ENCODE assay signal across 22 cellular contexts in genomic region chr13:34682406-34682805, GRCh38.
DNase-seq lines count a peak whose midpoint lies in the region; ATAC-seq and TF ChIP-seq lines count a peak whose summit lies in the region.
"Had no signal": no experiment of that assay in that cellular context is flagged by ENCODE, and none has a peak within 500 bp of the region (broad histone marks: within the 10 kb centered on the region; RNA-seq: fewer than 3 reads in every experiment).

No MANE protein-coding gene starts in this region.

- no peak overlapping the region for H2AK5ac ChIP-seq in H9 (ENCODE audit: insufficient read length, low read length)

- H3K27ac ChIP-seq in H9 (ENCODE audit: insufficient read length, low read depth, low read length) (no peak overlapping the region), skeletal muscle tissue (ENCODE audit: low read depth, low read length) (peak overlapping the region; percentile 42)
- H3K27ac ChIP-seq: A549; BLaER1 treated with 17β-estradiol and CSF1 and Interleukin-3, amounts not matched to agents 10 nM and 100 nM; HL-60; KMS-11 had no signal

- no peak overlapping the region for H2BK15ac ChIP-seq in H9 (ENCODE audit: low read depth, low read length)

- no peak overlapping the region for H3K4me2 ChIP-seq in H9 (ENCODE audit: insufficient read depth, insufficient read length, low read length)
- H3K4me2 ChIP-seq: A549; BLaER1 treated with 17β-estradiol and CSF1 and Interleukin-3, amounts not matched to agents 10 nM and 100 nM; KMS-11; SK-N-SH had no signal

- H3K27me3 Mint-ChIP-seq in H9 (ENCODE audit: low read depth), result no peaks in the 10 kb centered on the region
- no peaks in the 10 kb centered on the region for H3K27me3 Mint-ChIP-seq in activated T-helper 17 cell treated with anti-CD3 and anti-CD28 coated beads, Interleukin-2, amount 50 U/mL, for 72 hours
- H3K27me3 Mint-ChIP-seq: CD4-positive, alpha-beta T cell; IgD-negative memory B cell had no signal

- H3K23ac ChIP-seq in H9 (ENCODE audit: insufficient read length, low read depth, low read length), result no peak overlapping the region

- DNase-seq in H9 (no peak), NCI-H82 (lab: John Stamatoyannopoulos, UW) (peak; percentile 93), iPS-NIHi11 (ENCODE audit: low spot score) (peak; percentile 25), H4 (ENCODE audit: low spot score) (no peak), medulla oblongata (ENCODE audit: extremely low spot score) (no peak)
- DNase-seq: AML-193; CD4-positive, alpha-beta T cell; DND-41; H7; HFFc6; MM.1S; NCI-H2029; NCI-H2227 treated with DMSO at 0.1 percent for 48 hours; SK-N-SH; SW 1271 had no signal

- no peak overlapping the region for H3T11ph ChIP-seq in H9 (ENCODE audit: low read length)

- H3K4me3 Mint-ChIP-seq in H9, result no peak overlapping the region
- no peak overlapping the region for H3K4me3 Mint-ChIP-seq in activated T-helper 17 cell treated with anti-CD3 and anti-CD28 coated beads, Interleukin-2, amount 50 U/mL, for 72 hours
- H3K4me3 Mint-ChIP-seq: CD4-positive, alpha-beta T cell; HFFc6; IgD-negative memory B cell had no signal

- no peak overlapping the region for H2BK120ac ChIP-seq in H9 (ENCODE audit: low read depth, low read length, poor library complexity, severe bottlenecking)

- H4K20me1 ChIP-seq in H9 (ENCODE audit: control insufficient read depth, insufficient read depth, insufficient read length), result no peaks in the 10 kb centered on the region
- H4K20me1 ChIP-seq: BLaER1 treated with 17β-estradiol and CSF1 and Interleukin-3, amounts not matched to agents 10 nM and 100 nM had no signal

- no peak overlapping the region for H3K18ac ChIP-seq in H9 (ENCODE audit: insufficient read length, low read depth, low read length)

- no peaks in the 10 kb centered on the region for H3K23me2 ChIP-seq in H9 (ENCODE audit: insufficient read length, low read depth, low read length, poor library complexity, severe bottlenecking)

- H2BK12ac ChIP-seq in H9 (ENCODE audit: insufficient read length, low read depth, low read length), result no peak overlapping the region

- WGBS in H9 (ENCODE audit: extremely low coverage, insufficient read length, low lambda C conversion rate), result no CpG with 5 or more reads among the region's 2 CpGs

- H3K9me3 ChIP-seq in H9 (ENCODE audit: control insufficient read depth, low read depth, low read length), result no peaks in the 10 kb centered on the region
- no peaks in the 10 kb centered on the region for H3K9me3 ChIP-seq in skeletal muscle tissue (ENCODE audit: control insufficient read depth in 3 of 3, low read length in 3 of 3)
- H3K9me3 ChIP-seq: A549; BLaER1 treated with 17β-estradiol and CSF1 and Interleukin-3, amounts not matched to agents 10 nM and 100 nM; SK-N-SH had no signal

- H3K9ac ChIP-seq in H9 (ENCODE audit: extremely low read depth, insufficient read length, low read length) (no peak overlapping the region), skeletal muscle tissue (ENCODE audit: low read depth in 1 of 3, low read length in 3 of 3) (no peak overlapping the region)
- H3K9ac ChIP-seq: BLaER1 treated with 17β-estradiol and CSF1 and Interleukin-3, amounts not matched to agents 10 nM and 100 nM; KMS-11; SK-N-SH had no signal

- ATAC-seq in activated T-helper 17 cell treated with anti-CD3 and anti-CD28 coated beads, Interleukin-2, amount 50 U/mL, for 72 hours (replicated peaks), result no peak
- ATAC-seq: A549 had no signal

- no peak overlapping the region for H2AFZ ChIP-seq in H9 (ENCODE audit: low read length)

- no peaks in the 10 kb centered on the region for H3K36me3 ChIP-seq in skeletal muscle tissue (ENCODE audit: control insufficient read depth in 3 of 3, insufficient read depth in 3 of 3, low read length in 3 of 3)
- H3K36me3 ChIP-seq: BLaER1 treated with 17β-estradiol and CSF1 and Interleukin-3, amounts not matched to agents 10 nM and 100 nM had no signal

- H4K8ac ChIP-seq in H9 (replicated peaks; ENCODE audit: insufficient read length, low read depth, low read length), result no peak overlapping the region

- H3K27me3 ChIP-seq in H9 (ENCODE audit: insufficient read depth, low read length), result no peaks in the 10 kb centered on the region
- H3K27me3 ChIP-seq in skeletal muscle tissue (ENCODE audit: control insufficient read depth in 3 of 3, insufficient read depth in 3 of 3, low read length in 3 of 3), result no peaks in the 10 kb centered on the region
- H3K27me3 ChIP-seq: BLaER1 treated with 17β-estradiol and CSF1 and Interleukin-3, amounts not matched to agents 10 nM and 100 nM had no signal

- no peak overlapping the region for H3K14ac ChIP-seq in H9 (ENCODE audit: insufficient read depth, low read length)

- H3K27ac Mint-ChIP-seq in H9, result peak overlapping the region in 2 of 3 experiments; percentile 32 to 94; a peak in 3 of 7 replicates
- no peak overlapping the region for H3K27ac Mint-ChIP-seq in activated T-helper 17 cell treated with anti-CD3 and anti-CD28 coated beads, Interleukin-2, amount 50 U/mL, for 72 hours
- H3K27ac Mint-ChIP-seq: CD4-positive, alpha-beta T cell; HFFc6; IgD-negative memory B cell had no signal

- no peaks in the 10 kb centered on the region; a peak in 1 of 5 replicates for H3K9me3 Mint-ChIP-seq in H9
- no peaks in the 10 kb centered on the region for H3K9me3 Mint-ChIP-seq in activated T-helper 17 cell treated with anti-CD3 and anti-CD28 coated beads, Interleukin-2, amount 50 U/mL, for 72 hours
- H3K9me3 Mint-ChIP-seq: CD4-positive, alpha-beta T cell; HFFc6; IgD-negative memory B cell had no signal

- no peak overlapping the region for H3K4ac ChIP-seq in H9 (ENCODE audit: low read depth, low read length)

- no peak overlapping the region for H2BK5ac ChIP-seq in H9 (ENCODE audit: insufficient read length, low read length)

- no peaks in the 10 kb centered on the region for H3K79me2 ChIP-seq in H9 (ENCODE audit: insufficient read depth, low read length)

- no peak overlapping the region for H2BK20ac ChIP-seq in H9 (ENCODE audit: low read depth, low read length, poor library complexity, severe bottlenecking)

- H3K36me3 Mint-ChIP-seq in H9 (ENCODE audit: insufficient read depth in 1 of 3, low read depth in 3 of 3), result no peaks in the 10 kb centered on the region; a peak in 2 of 7 replicates
- no peaks in the 10 kb centered on the region for H3K36me3 Mint-ChIP-seq in activated T-helper 17 cell treated with anti-CD3 and anti-CD28 coated beads, Interleukin-2, amount 50 U/mL, for 72 hours (ENCODE audit: low read depth)
- H3K36me3 Mint-ChIP-seq: IgD-negative memory B cell had no signal

- TF ChIP-seq CTCF in H9 (conservative IDR thresholded peaks at IDR 0.05), result no peak

- H4K91ac ChIP-seq in H9 (ENCODE audit: insufficient read length, low read depth, low read length), result no peak overlapping the region

- H3K79me1 ChIP-seq in H9 (ENCODE audit: insufficient read depth, low read depth, low read length, poor library complexity, severe bottlenecking), result no peaks in the 10 kb centered on the region

- H3K4me1 ChIP-seq in H9 (ENCODE audit: insufficient read depth, low read length) (no peaks in the 10 kb centered on the region), skeletal muscle tissue (ENCODE audit: control insufficient read depth in 3 of 3, insufficient read depth in 3 of 3, low read length in 3 of 3) (peaks cover 2 to 4% (median 3%) of the 10 kb centered on the region in 3 donors)
- H3K4me1 ChIP-seq: BLaER1 treated with 17β-estradiol and CSF1 and Interleukin-3, amounts not matched to agents 10 nM and 100 nM had no signal

- H3K56ac ChIP-seq in H9 (ENCODE audit: insufficient read length, low read depth, low read length), result no peak overlapping the region

- H4K5ac ChIP-seq in H9 (ENCODE audit: insufficient read length, low read depth, low read length), result no peak overlapping the region

- no peak overlapping the region for H3K4me3 ChIP-seq in skeletal muscle tissue (ENCODE audit: low read length in 3 of 3)
- H3K4me3 ChIP-seq: A549; BLaER1 treated with 17β-estradiol and CSF1 and Interleukin-3, amounts not matched to agents 10 nM and 100 nM had no signal

- peaks cover 7% of the 10 kb centered on the region in 2 experiments for H3K4me1 Mint-ChIP-seq in H9
- no peaks in the 10 kb centered on the region for H3K4me1 Mint-ChIP-seq in activated T-helper 17 cell treated with anti-CD3 and anti-CD28 coated beads, Interleukin-2, amount 50 U/mL, for 72 hours

Comparison
In these comparisons a context has a peak if more than half of its experiments do, and no peak if none do; other contexts are left out.
1. DNase-seq: peak in NCI-H82 (single experiment) and iPS-NIHi11 (single experiment); none in H9 (single experiment), H4 (single experiment) and medulla oblongata (single experiment).